In genomic region chr6:161727063-161727462, GRCh38 we compare ENCODE assay signal across 23 cellular contexts.
DNase-seq lines count a peak whose midpoint lies in the region; ATAC-seq, FAIRE-seq and TF ChIP-seq lines count a peak whose summit lies in the region.
"Had no signal": no experiment of that assay in that cellular context is flagged by ENCODE, and none has a peak within 500 bp of the region (broad histone marks: within the 10 kb centered on the region; RNA-seq: fewer than 3 reads in every experiment).

No MANE protein-coding gene starts in this region.

- WGBS in neuronal stem cell (ENCODE audit: extremely low coverage in 2 of 2, insufficient read length in 2 of 2, insufficient replicate concordance in 1 of 2), 2 donors, result no CpG with 5 or more reads among the region's 5 CpGs

- H2BK12ac ChIP-seq in neuronal stem cell (ENCODE audit: low read length), result no peak overlapping the region

- H3K4me2 ChIP-seq in GM23338 (no peak overlapping the region), neuronal stem cell (ENCODE audit: insufficient read depth, low read length, poor library complexity, severe bottlenecking) (no peak overlapping the region)
- H3K4me2 ChIP-seq: A549 had no signal

- ATAC-seq in GM23338 (peak; percentile 98), lower lobe of right lung (no peak)
- ATAC-seq: A549, PC-3 had no signal

- peaks cover 9% of the 10 kb centered on the region; the same call in 2 of the 3 replicates for H3K9me3 Mint-ChIP-seq in GM23338
- H3K9me3 Mint-ChIP-seq: CD4-positive, alpha-beta T cell had no signal

- no peak overlapping the region for H3K23ac ChIP-seq in neuronal stem cell (ENCODE audit: low read depth, low read length, poor library complexity)

- H3K9me2 ChIP-seq in GM23338 (ENCODE audit: insufficient read depth), result no peaks in the 10 kb centered on the region

- H3K4me1 Mint-ChIP-seq in GM23338, result peaks cover 13% of the 10 kb centered on the region; the same call in 2 of the 3 replicates
- H3K4me1 Mint-ChIP-seq: IgD-negative memory B cell had no signal

- intact Hi-C loops in lower lobe of right lung (cut with DNase I), result no loop called here

- no peak overlapping the region for H4K91ac ChIP-seq in neuronal stem cell (ENCODE audit: low read depth, low read length, poor library complexity)

- no peak overlapping the region for H3K27ac Mint-ChIP-seq in GM23338
- H3K27ac Mint-ChIP-seq: CD4-positive, alpha-beta T cell; IgD-negative memory B cell had no signal

- 0 out of 2 replicates have a peak overlapping the region, but pooled peaks have one; percentile 50 for H2AFZ ChIP-seq in GM23338
- H2AFZ ChIP-seq in neuronal stem cell (ENCODE audit: low read length), result peak overlapping the region; percentile 60

- no peaks in the 10 kb centered on the region for H3K79me1 ChIP-seq in neuronal stem cell (ENCODE audit: low read depth, low read length)

- no peak overlapping the region for H2AK5ac ChIP-seq in neuronal stem cell (ENCODE audit: low read depth, low read length)

- H3K9ac ChIP-seq in iPS-18a (ENCODE audit: low read length) (no peak overlapping the region), neuronal stem cell (ENCODE audit: low read depth, low read length, poor library complexity) (no peak overlapping the region)

- H3K27me3 Mint-ChIP-seq in GM23338 (ENCODE audit: insufficient read depth, low read depth, poor library complexity), result no peaks in the 10 kb centered on the region
- H3K27me3 Mint-ChIP-seq: CD4-positive, alpha-beta T cell; IgD-negative memory B cell had no signal

- H3K27ac ChIP-seq in GM23338 (ENCODE audit: low read depth), result no peak overlapping the region
- H3K27ac ChIP-seq in iPS-18a (ENCODE audit: low read length), result no peak overlapping the region
- no peak overlapping the region for H3K27ac ChIP-seq in neuronal stem cell (replicated peaks; ENCODE audit: low read length)
- no peak overlapping the region for H3K27ac ChIP-seq in lower lobe of right lung
- H3K27ac ChIP-seq: A549, RWPE1 had no signal

- H3K18ac ChIP-seq in neuronal stem cell (ENCODE audit: low read length), result no peak overlapping the region

- no peak overlapping the region for H3K4ac ChIP-seq in neuronal stem cell (ENCODE audit: low read length)

- H3K36me3 Mint-ChIP-seq in GM23338 (ENCODE audit: low read depth), result peaks cover 6% of the 10 kb centered on the region; the same call in 1 of the 3 replicates
- H3K36me3 Mint-ChIP-seq: IgD-negative memory B cell had no signal

- no peak overlapping the region for H3K4me3 Mint-ChIP-seq in GM23338
- H3K4me3 Mint-ChIP-seq: CD4-positive, alpha-beta T cell; IgD-negative memory B cell had no signal

- H2BK5ac ChIP-seq in neuronal stem cell (ENCODE audit: low read length), result no peak overlapping the region

- peak; percentile 42 for DNase-seq in GM23338 (ENCODE audit: low spot score)
- peak; percentile 86 for DNase-seq in NCI-H146 treated with DMSO at 0.1 percent for 48 hours (lab: John Stamatoyannopoulos, UW; ENCODE audit: unreplicated experiment)
- DNase-seq in neuronal stem cell (ENCODE audit: low spot score), result no peak
- no peak for DNase-seq in RCC 7860 (ENCODE audit: low spot score)
- no peak for DNase-seq in SIG-M5 treated with dmso at 0.1 percent for 504 hours (lab: John Stamatoyannopoulos, UW; ENCODE audit: unreplicated experiment)
- no peak for DNase-seq in lower lobe of right lung
- DNase-seq: CD4-positive, alpha-beta T cell; DMS153; GF-D8; Karpas-422; NCI-H1436 treated with DMSO at 0.1 percent for 48 hours; NCI-H2081 treated with DMSO at 0.1 percent for 48 hours; NCI-H510A; NCI-H774; PC-3; SIG-M5 had no signal

- H3K14ac ChIP-seq in neuronal stem cell (ENCODE audit: low read length), result no peak overlapping the region

- no peaks in the 10 kb centered on the region for H3K9me3 ChIP-seq in iPS-18a (ENCODE audit: control insufficient read depth, low read depth, low read length)
- no peaks in the 10 kb centered on the region for H3K9me3 ChIP-seq in neuronal stem cell (replicated peaks in 1 of 2; ENCODE audit: control insufficient read depth in 2 of 2, insufficient read depth in 1 of 2, low read depth in 1 of 2, low read length in 2 of 2)
- no peaks in the 10 kb centered on the region for H3K9me3 ChIP-seq in lower lobe of right lung
- H3K9me3 ChIP-seq: A549 had no signal

- no peak overlapping the region for H2BK120ac ChIP-seq in neuronal stem cell (ENCODE audit: low read depth, low read length)

- TF ChIP-seq CTCF in GM23338 (conservative IDR thresholded peaks at IDR 0.05; ENCODE audit: low read depth in 2 of 2) (peak in 1 of 2 experiments; percentile 40; a peak in 2 of 4 replicates), lower lobe of right lung (IDR thresholded peaks at IDR 0.05) (no peak)

- FAIRE-seq in RCC 7860 (lab: Jason Lieb, UNC), result no peak
- FAIRE-seq: A549, GM19239, H54, HTR-8/SVneo had no signal

- no peaks in the 10 kb centered on the region for H3K4me1 ChIP-seq in GM23338 (ENCODE audit: insufficient read depth)
- H3K4me1 ChIP-seq in iPS-18a (ENCODE audit: control insufficient read depth, low read depth, low read length), result peaks cover 10% of the 10 kb centered on the region
- peaks cover 4 to 9% of the 10 kb centered on the region in 2 donors for H3K4me1 ChIP-seq in neuronal stem cell (ENCODE audit: control insufficient read depth in 2 of 2, insufficient read depth in 1 of 2, low read depth in 1 of 2, low read length in 2 of 2)
- no peaks in the 10 kb centered on the region for H3K4me1 ChIP-seq in lower lobe of right lung
- H3K4me1 ChIP-seq: A549 had no signal

- no peaks in the 10 kb centered on the region for H3F3A ChIP-seq in GM23338 (replicated peaks; ENCODE audit: low read depth)

- H3K4me3 ChIP-seq in GM23338 (no peak overlapping the region), iPS-18a (ENCODE audit: low read length) (peak overlapping the region; percentile 28), neuronal stem cell (ENCODE audit: low read length in 2 of 2) (no peak overlapping the region), lower lobe of right lung (no peak overlapping the region)
- H3K4me3 ChIP-seq: A549 had no signal

- H3K36me3 ChIP-seq in GM23338 (ENCODE audit: insufficient read depth), result no peaks in the 10 kb centered on the region
- no peaks in the 10 kb centered on the region for H3K36me3 ChIP-seq in iPS-18a (ENCODE audit: control insufficient read depth, low read depth, low read length)
- no peaks in the 10 kb centered on the region for H3K36me3 ChIP-seq in neuronal stem cell (replicated peaks in 1 of 2; ENCODE audit: control insufficient read depth in 2 of 2, insufficient read depth in 2 of 2, low read length in 2 of 2)
- H3K36me3 ChIP-seq in lower lobe of right lung, result no peaks in the 10 kb centered on the region

- no peaks in the 10 kb centered on the region for H4K20me1 ChIP-seq in GM23338 (replicated peaks; ENCODE audit: insufficient read depth)

- H3K79me2 ChIP-seq in GM23338 (replicated peaks; ENCODE audit: insufficient read depth), result no peaks in the 10 kb centered on the region

- H3K27me3 ChIP-seq in GM23338 (ENCODE audit: insufficient read depth), result no peaks in the 10 kb centered on the region
- H3K27me3 ChIP-seq in iPS-18a (ENCODE audit: control insufficient read depth, insufficient read depth, low read length), result no peaks in the 10 kb centered on the region
- H3K27me3 ChIP-seq in neuronal stem cell (ENCODE audit: control insufficient read depth in 3 of 3, insufficient read depth in 3 of 3, low read depth in 1 of 3, low read length in 3 of 3), result no peaks in the 10 kb centered on the region
- H3K27me3 ChIP-seq in lower lobe of right lung (ENCODE audit: low read depth), result no peaks in the 10 kb centered on the region

- H4K8ac ChIP-seq in neuronal stem cell (ENCODE audit: low read depth, low read length), result no peak overlapping the region

- no peak overlapping the region for H2BK15ac ChIP-seq in neuronal stem cell (ENCODE audit: low read length)

TF ChIP-seq in GM23338, 12 proteins besides CTCF, POLR2A, EP300 and RAD21 (continues in another document):
- TF ChIP-seq ZNF114 (CRISPR knock-in tag; IDR thresholded peaks at IDR 0.05), result peak; percentile 62; the same call in 1 of the 2 replicates
- TF ChIP-seq EZH2 (IDR thresholded peaks at IDR 0.05; ENCODE audit: low read depth, unreplicated experiment), result no peak
- no peak for TF ChIP-seq NANOG (IDR thresholded peaks at IDR 0.05; ENCODE audit: borderline replicate concordance)

Comparison
In these comparisons a context has a peak if more than half of its experiments do, and no peak if none do; other contexts are left out.
1. DNase-seq: peak in GM23338 (single experiment) and NCI-H146 treated with DMSO at 0.1 percent for 48 hours (single experiment); none in neuronal stem cell (single experiment), RCC 7860 (single experiment), SIG-M5 treated with dmso at 0.1 percent for 504 hours (single experiment) and lower lobe of right lung (single experiment).